ENCODE assay signal across 19 cellular contexts in the genomic region with DNA sequence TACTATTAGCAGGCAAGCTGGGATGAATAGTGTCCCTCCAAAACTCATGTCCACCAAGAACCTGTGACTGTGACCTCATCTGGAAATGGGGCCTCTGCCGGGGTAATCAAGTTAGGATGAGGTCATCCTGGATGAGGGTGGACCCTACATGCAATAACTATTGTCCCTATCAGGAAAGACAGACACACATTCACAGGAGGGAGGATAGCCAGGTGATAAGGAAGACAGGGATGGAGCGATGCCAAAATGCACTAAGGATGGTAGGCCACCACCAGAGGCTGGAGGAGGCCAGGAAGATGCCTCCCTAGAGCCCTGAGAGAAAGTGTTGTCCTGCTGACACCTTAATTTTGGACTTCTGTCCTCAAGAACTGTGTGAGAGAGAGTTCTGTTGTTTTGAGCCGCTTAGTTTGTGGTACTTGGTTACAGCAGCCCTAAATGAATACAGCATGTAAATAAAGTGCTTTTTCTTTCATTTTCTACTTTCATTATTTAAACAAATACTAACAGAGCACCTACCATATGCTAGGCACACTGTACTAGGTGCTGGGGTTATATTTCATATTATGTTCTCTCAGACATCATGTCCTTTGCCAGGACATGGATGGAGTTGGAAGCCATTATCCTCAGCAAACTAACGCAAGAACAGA.
DNase-seq lines count a peak whose midpoint lies in the region; ATAC-seq, FAIRE-seq and TF ChIP-seq lines count a peak whose summit lies in the region.
"Had no signal": no experiment of that assay in that cellular context is flagged by ENCODE, and none has a peak within 500 bp of the region (broad histone marks: within the 10 kb centered on the region; RNA-seq: fewer than 3 reads in every experiment).

No MANE protein-coding gene starts in this region.

- no peak for DNase-seq in endothelial cell of umbilical vein (ENCODE audit: low read depth, low spot score)
- DNase-seq in 8988T: no peak
- DNase-seq in stimulated activated naive CD4-positive, alpha-beta T cell (lab: John Stamatoyannopoulos, UW): no peak
- no peak for DNase-seq in spleen
- DNase-seq: activated B cell treated with CpG ODN at 0.5 μM for 24 hours; activated gamma-delta T cell treated with Interleukin-2 at 50 U/mL for 16 hours; H9; lower lobe of right lung; natural killer cell; NCI-H2081; NCI-H748 treated with DMSO at 0.1 percent for 48 hours; stimulated activated CD4-positive, alpha-beta T cell treated with anti-CD3 and anti-CD28 coated beads, Interleukin-12 subunit alpha, Interleukin-12 subunit beta, amount 100 ng/mL, for 4 hours had no signal

- dilution Hi-C loops in endothelial cell of umbilical vein (cut with MboI; ENCODE audit: extremely low pct_ligation_motif_present, low sequenced_read_pairs): loop anchor here (25.0 kb wide), 1 partner anchor 263 kb away; no protein-coding TSS in a partner anchor

- no peak overlapping the region for H3K4me3 ChIP-seq in endothelial cell of umbilical vein (replicated peaks in 1 of 3; ENCODE audit: insufficient read depth in 1 of 3, low read depth in 1 of 3, low read length in 3 of 3)
- no peak overlapping the region for H3K4me3 ChIP-seq in spleen
- H3K4me3 ChIP-seq: gastroesophageal sphincter, lower lobe of right lung had no signal

- no peaks in the 10 kb centered on the region for H3K9me3 ChIP-seq in endothelial cell of umbilical vein (replicated peaks; ENCODE audit: control insufficient read depth, insufficient read depth, low read length)
- no peaks in the 10 kb centered on the region for H3K9me3 ChIP-seq in spleen
- H3K9me3 ChIP-seq: gastroesophageal sphincter, lower lobe of right lung had no signal

- H3K9me1 ChIP-seq in endothelial cell of umbilical vein (replicated peaks; ENCODE audit: control insufficient read depth, extremely low read depth, insufficient read depth, low read length): no peaks in the 10 kb centered on the region

- FAIRE-seq in endothelial cell of umbilical vein (lab: Jason Lieb, UNC): no peak
- FAIRE-seq: astrocyte, endometrium had no signal

- H3K4me2 ChIP-seq in endothelial cell of umbilical vein (ENCODE audit: insufficient read depth, low read length): no peak overlapping the region

- ATAC-seq in GM18502 (IDR thresholded peaks at IDR 0.05; ENCODE audit: poor library complexity, unreplicated experiment) (peak; percentile 76), GM21390 (IDR thresholded peaks at IDR 0.05; ENCODE audit: unreplicated experiment) (peak; percentile 78), HG03280 (IDR thresholded peaks at IDR 0.05; ENCODE audit: unreplicated experiment) (peak; percentile 90)
- ATAC-seq: gastroesophageal sphincter, lower lobe of right lung, natural killer cell had no signal

- no TSS peak for BruUV-seq in endothelial cell of umbilical vein (replicated peaks; lab: Mats Ljungman, UMichigan)

- TF ChIP-seq POLR2A in endothelial cell of umbilical vein (IDR thresholded peaks at IDR 0.05; ENCODE audit: low read depth, low read length) (no peak), spleen (IDR thresholded peaks at IDR 0.05) (no peak)

- H3K36me3 ChIP-seq in endothelial cell of umbilical vein (ENCODE audit: control insufficient read depth in 2 of 2, extremely low read depth in 1 of 2, insufficient read depth in 2 of 2, low read length in 2 of 2): peaks cover 0 to 2% of the 10 kb centered on the region in 2 experiments
- H3K36me3 ChIP-seq in spleen: peaks cover 0 to 57% (median 11%) of the 10 kb centered on the region in 6 donors
- H3K36me3 ChIP-seq: gastroesophageal sphincter, lower lobe of right lung had no signal

- CTCF ChIA-PET in endothelial cell of umbilical vein (lab: Charles Lee): interaction anchor here (0.6 kb wide), 1 partner anchor 258 kb away, joined by 3 read pairs; no protein-coding TSS in a partner anchor

- H4K20me1 ChIP-seq in endothelial cell of umbilical vein (replicated peaks; ENCODE audit: control insufficient read depth, extremely low read depth, insufficient read depth, low read length): no peaks in the 10 kb centered on the region

- WGBS in spleen, 5 donors: 87 to 95% (median 91%) methylated on average over 4 of the region's 4 CpGs

- H3K79me2 ChIP-seq in endothelial cell of umbilical vein (ENCODE audit: control insufficient read depth, insufficient read depth, low read length): no peaks in the 10 kb centered on the region

- no peak overlapping the region for H2AFZ ChIP-seq in endothelial cell of umbilical vein (ENCODE audit: low read depth, low read length)

- H3K9ac ChIP-seq in endothelial cell of umbilical vein (replicated peaks; ENCODE audit: extremely low read depth, insufficient read depth, low read length): no peak overlapping the region

- intact Hi-C loops in endothelial cell of umbilical vein (cut with micrococcal nuclease): no loop called here
- intact Hi-C loops in spleen (cut with DNase I; ENCODE audit: low total_unique reads): no loop called here

- H3K27me3 ChIP-seq in endothelial cell of umbilical vein (ENCODE audit: control insufficient read depth in 2 of 2, insufficient read depth in 2 of 2, low read length in 2 of 2) (no peaks in the 10 kb centered on the region), spleen (replicated peaks in 1 of 7) (no peaks in the 10 kb centered on the region)
- H3K27me3 ChIP-seq: gastroesophageal sphincter had no signal

- no peaks in the 10 kb centered on the region for H3K4me1 ChIP-seq in endothelial cell of umbilical vein (ENCODE audit: control insufficient read depth, extremely low read depth, insufficient read depth, low read length)
- peaks cover 0 to 9% (median 0%) of the 10 kb centered on the region in 6 donors for H3K4me1 ChIP-seq in spleen
- H3K4me1 ChIP-seq: gastroesophageal sphincter had no signal

- POLR2A ChIA-PET in endothelial cell of umbilical vein (lab: Charles Lee): no interaction called here

- TF ChIP-seq CTCF in endothelial cell of umbilical vein (IDR thresholded peaks at IDR 0.05; ENCODE audit: extremely low read depth in 1 of 2, insufficient read depth in 1 of 2, low read depth in 1 of 2, low read length in 2 of 2) (no peak), spleen (IDR thresholded peaks at IDR 0.05 in 8 of 11, conservative IDR thresholded peaks at IDR 0.05 in 3 of 11) (no peak)

- H3K27ac ChIP-seq in endothelial cell of umbilical vein (ENCODE audit: insufficient read depth, low read depth, low read length) (no peak overlapping the region), spleen (peak overlapping the region in 1 of 8 donors; percentile 16)
- H3K27ac ChIP-seq: gastroesophageal sphincter, lower lobe of right lung, RWPE1 had no signal

TF ChIP-seq in endothelial cell of umbilical vein, 7 proteins besides CTCF, POLR2A, EP300 and RAD21:
- no peak for TF ChIP-seq FOS (IDR thresholded peaks at IDR 0.05; ENCODE audit: borderline replicate concordance, insufficient read depth, low read length)
- TF ChIP-seq, protein P1, sequence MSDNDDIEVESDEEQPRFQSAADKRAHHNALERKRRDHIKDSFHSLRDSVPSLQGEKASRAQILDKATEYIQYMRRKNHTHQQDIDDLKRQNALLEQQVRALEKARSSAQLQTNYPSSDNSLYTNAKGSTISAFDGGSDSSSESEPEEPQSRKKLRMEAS (IDR thresholded peaks at IDR 0.05; ENCODE audit: insufficient read depth, insufficient read length): no peak
- no peak for TF ChIP-seq POLR2AphosphoS5 (IDR thresholded peaks at IDR 0.05; ENCODE audit: insufficient read depth, low read depth, low read length)
- TF ChIP-seq EZH2 (IDR thresholded peaks at IDR 0.05; ENCODE audit: borderline replicate concordance, low read depth, low read length, severe bottlenecking): no peak
- no peak for TF ChIP-seq MYC (IDR thresholded peaks at IDR 0.05; ENCODE audit: low read depth, low read length)
- peak; percentile 15 for TF ChIP-seq JUN (IDR thresholded peaks at IDR 0.05; ENCODE audit: borderline replicate concordance, insufficient read depth, insufficient read length, low read depth)
- no peak for TF ChIP-seq GATA2 (IDR thresholded peaks at IDR 0.05; ENCODE audit: insufficient read depth, insufficient read length, low read depth, low read length)
